17 cellular contexts compared by ENCODE assay signal in genomic region chr6:163516908-163517307, GRCh38.
A peak's percentile ranks its signal among the peaks of the same experiment; 100 is the strongest.
DNase-seq lines count a peak whose midpoint lies in the region; ATAC-seq and TF ChIP-seq lines count a peak whose summit lies in the region.
"Had no signal": no experiment of that assay in that cellular context is flagged by ENCODE, and none has a peak within 500 bp of the region (broad histone marks: within the 10 kb centered on the region; RNA-seq: fewer than 3 reads in every experiment).

No MANE protein-coding gene starts in this region.

- intact Hi-C loops in left ventricle myocardium superior (cut with micrococcal nuclease) (no loop called here), left ventricle myocardium inferior (cut with micrococcal nuclease) (no loop called here)

- no peak overlapping the region for H2AFZ ChIP-seq in neural progenitor cell (replicated peaks)

- H3K36me3 ChIP-seq in left ventricle myocardium inferior, result no peaks in the 10 kb centered on the region
- no peaks in the 10 kb centered on the region for H3K36me3 ChIP-seq in neural progenitor cell

- H3F3A ChIP-seq in neural progenitor cell (ENCODE audit: low read depth), result no peaks in the 10 kb centered on the region

- H3K4me3 Mint-ChIP-seq in glutamatergic neuron (ENCODE audit: unreplicated experiment), result no peak overlapping the region
- H3K4me3 Mint-ChIP-seq in neural progenitor cell, result no peak overlapping the region

- H3K4me3 ChIP-seq in left ventricle myocardium inferior (no peak overlapping the region), neural progenitor cell (no peak overlapping the region)
- H3K4me3 ChIP-seq: SJCRH30 had no signal

- H3K27me3 ChIP-seq in left ventricle myocardium inferior (ENCODE audit: low read depth) (no peaks in the 10 kb centered on the region), neural progenitor cell (no peaks in the 10 kb centered on the region)
- H3K27me3 ChIP-seq: SJCRH30 had no signal

- H3K27ac Mint-ChIP-seq in glutamatergic neuron (ENCODE audit: unreplicated experiment) (peak overlapping the region; percentile 67), neural progenitor cell (no peak overlapping the region)

- DNase-seq in left ventricle myocardium superior (no peak), left ventricle myocardium inferior (no peak), glutamatergic neuron (no peak), neural progenitor cell (ENCODE audit: low spot score) (no peak), DMS53 treated with DMSO at 0.1 percent for 48 hours (lab: John Stamatoyannopoulos, UW; ENCODE audit: unreplicated experiment) (no peak), mucosa of gallbladder (ENCODE audit: low spot score) (no peak)
- no peak for DNase-seq in stimulated activated CD4-positive, alpha-beta T cell treated with anti-CD3 and anti-CD28 coated beads, Interleukin-12 subunit alpha, Interleukin-12 subunit beta, amount 100 ng/mL, for 4 hours
- DNase-seq: GDM1, KG1, NCI-H1092, NCI-H1436, NCI-H187 treated with DMSO at 0.1 percent for 48 hours, NCI-H2227 treated with DMSO at 0.1 percent for 48 hours, NCI-H510A, NCI-H748 treated with DMSO at 0.1 percent for 48 hours, SJCRH30 had no signal

- H3K27ac ChIP-seq in left ventricle myocardium inferior (replicated peaks) (no peak overlapping the region), neural progenitor cell (peak overlapping the region; percentile 22)
- H3K27ac ChIP-seq: C4-2B, SJCRH30 had no signal

- H3K9me3 ChIP-seq in left ventricle myocardium inferior (replicated peaks), result no peaks in the 10 kb centered on the region
- H3K9me3 ChIP-seq in neural progenitor cell (ENCODE audit: low read depth), result no peaks in the 10 kb centered on the region
- H3K9me3 ChIP-seq: SJCRH30 had no signal

- H3K4me2 ChIP-seq in neural progenitor cell, result no peak overlapping the region

- H3K27me3 Mint-ChIP-seq in glutamatergic neuron (ENCODE audit: unreplicated experiment) (no peaks in the 10 kb centered on the region), neural progenitor cell (ENCODE audit: insufficient read depth, low read depth) (no peaks in the 10 kb centered on the region)

- H3K4me1 Mint-ChIP-seq in glutamatergic neuron (ENCODE audit: low read depth, unreplicated experiment), result peaks cover 3% of the 10 kb centered on the region
- no peaks in the 10 kb centered on the region for H3K4me1 Mint-ChIP-seq in neural progenitor cell

- peak; percentile 8 for ATAC-seq in left ventricle myocardium superior

- H3K79me2 ChIP-seq in neural progenitor cell (ENCODE audit: low read depth), result peaks cover 100% of the 10 kb centered on the region

- TF ChIP-seq CTCF in left ventricle myocardium inferior (IDR thresholded peaks at IDR 0.05; ENCODE audit: borderline replicate concordance), result no peak
- no peak for TF ChIP-seq CTCF in glutamatergic neuron (IDR thresholded peaks at IDR 0.05; ENCODE audit: partially characterized antibody, unreplicated experiment)
- no peak for TF ChIP-seq CTCF in neural progenitor cell (IDR thresholded peaks at IDR 0.05)

- peaks cover 57% of the 10 kb centered on the region for H4K20me1 ChIP-seq in neural progenitor cell (ENCODE audit: low read depth)

- H3K36me3 Mint-ChIP-seq in glutamatergic neuron (ENCODE audit: unreplicated experiment) (no peaks in the 10 kb centered on the region), neural progenitor cell (peaks cover 53% of the 10 kb centered on the region)

- H3K4me1 ChIP-seq in left ventricle myocardium inferior (peaks cover 98% of the 10 kb centered on the region), neural progenitor cell (no peaks in the 10 kb centered on the region)
- H3K4me1 ChIP-seq: SJCRH30 had no signal

- H3K9me3 Mint-ChIP-seq in glutamatergic neuron (ENCODE audit: unreplicated experiment), result peaks cover 2% of the 10 kb centered on the region
- H3K9me3 Mint-ChIP-seq in neural progenitor cell, result peaks cover 30% of the 10 kb centered on the region

- H3K9ac ChIP-seq in neural progenitor cell, result no peak overlapping the region
